Comparison of ENCODE assay signal across 12 cellular contexts in genomic region chr19:789473-790052, GRCh38. TPM values are rescaled to one million over a fixed set of nuclear protein-coding genes. Genes with fewer than 3 reads are reported as not detected.
DNase-seq lines count a peak whose midpoint lies in the region; ATAC-seq, FAIRE-seq and TF ChIP-seq lines count a peak whose summit lies in the region.
"Had no signal": no experiment of that assay in that cellular context is flagged by ENCODE, and none has a peak within 500 bp of the region (broad histone marks: within the 10 kb centered on the region; RNA-seq: fewer than 3 reads in every experiment).

No MANE protein-coding gene starts in this region.

- H3K9ac ChIP-seq in duodenal mucosa (ENCODE audit: low read depth in 1 of 2, low read length in 2 of 2): no peak overlapping the region

- no peaks in the 10 kb centered on the region for H3K4me1 ChIP-seq in duodenal mucosa (ENCODE audit: control insufficient read depth in 1 of 2, insufficient read depth in 2 of 2, low read length in 2 of 2)
- peaks cover 11 to 59% (median 33%) of the 10 kb centered on the region in 6 donors for H3K4me1 ChIP-seq in spleen

- peak; percentile 47 for ATAC-seq in left colon

- WGBS in spleen, 5 donors: 30 to 40% (median 33%) methylated on average over 21 of the region's 21 CpGs

- H3K9me3 ChIP-seq in duodenal mucosa (ENCODE audit: control insufficient read depth in 1 of 2, low read length in 2 of 2) (no peaks in the 10 kb centered on the region), spleen (no peaks in the 10 kb centered on the region)

- TF ChIP-seq POLR2A in NB4 (IDR thresholded peaks at IDR 0.05; ENCODE audit: extremely low read depth, insufficient read length): no peak
- TF ChIP-seq POLR2A in spleen (IDR thresholded peaks at IDR 0.05): no peak

- H3K36me3 ChIP-seq in duodenal mucosa (ENCODE audit: control insufficient read depth in 1 of 2, insufficient read depth in 2 of 2, low read length in 2 of 2) (no peaks in the 10 kb centered on the region), spleen (no peaks in the 10 kb centered on the region)

- H3K4me3 ChIP-seq in NB4 (ENCODE audit: low read depth, low read length) (no peak overlapping the region), duodenal mucosa (ENCODE audit: low read depth in 1 of 2, low read length in 2 of 2) (no peak overlapping the region), spleen (peak overlapping the region in 1 of 8 donors; percentile 3)

- no peaks in the 10 kb centered on the region for H3K27me3 ChIP-seq in duodenal mucosa (ENCODE audit: control insufficient read depth in 1 of 2, insufficient read depth in 2 of 2, low read length in 2 of 2)
- no peaks in the 10 kb centered on the region for H3K27me3 ChIP-seq in spleen (replicated peaks in 1 of 7)

- no peak for FAIRE-seq in HTR-8/SVneo (lab: Jason Lieb, UNC)

- intact Hi-C loops in left colon (cut with DNase I, micrococcal nuclease): no loop called here
- intact Hi-C loops in spleen (cut with DNase I; ENCODE audit: low total_unique reads): loop anchor here (10.0 kb wide), 2 partner anchors 135 to 195 kb away; partner anchors contain the start of genes ARID3A and WDR18

- TF ChIP-seq CTCF in NB4 (IDR thresholded peaks at IDR 0.05; ENCODE audit: low read depth, low read length): no peak
- no peak for TF ChIP-seq CTCF in spleen (IDR thresholded peaks at IDR 0.05 in 8 of 11, conservative IDR thresholded peaks at IDR 0.05 in 3 of 11)

- H3K27ac ChIP-seq in duodenal mucosa (ENCODE audit: low read depth, low read length) (peak overlapping the region; percentile 0), spleen (peak overlapping the region; percentile 49 to 84 (median 74))

- DNase-seq in NB4 (ENCODE audit: low read depth) (peak; percentile 20), left colon (no peak), spleen (no peak), HTR-8/SVneo (ENCODE audit: insufficient read length, low spot score) (no peak), DMS153 treated with DMSO at 0.1 percent for 48 hours (lab: John Stamatoyannopoulos, UW; ENCODE audit: unreplicated experiment) (no peak), SIG-M5 (lab: John Stamatoyannopoulos, UW) (no peak)
- no peak for DNase-seq in activated CD4-positive, alpha-beta T cell treated with anti-CD3 and anti-CD28 coated beads, Interleukin-2, amount 50 U/mL, for 1 hour
- DNase-seq: activated T-cell treated with anti-CD3 and anti-CD28 coated beads, Interleukin-2, amount 50 U/mL, for 1 hour; effector CD4-positive, alpha-beta T cell; NCI-H226; T-cell had no signal

RNA-seq across cellular contexts. Expression of gene PTBP1, which starts 7.7 kb away (rescaled TPM):
- 100 to 1,000 TPM; 253 to 306 TPM for total RNA-seq in left colon
- 100 to 1,000 TPM; 147 to 305 (median 247) TPM for total RNA-seq in spleen
- 100 to 1,000 TPM in 1 of 3 donors, 10 to 100 TPM in 2; 89.9 to 130 (median 98.6) TPM for polyA plus RNA-seq in spleen

RNA-seq across cellular contexts. Expression of gene PLPPR3, which starts 32.2 kb away (rescaled TPM):
- total RNA-seq in left colon: not detected
- total RNA-seq in spleen: under 1 TPM in 5 of 7 donors, not detected in 2; 0.27 to 0.79 (median 0.43) TPM
- polyA plus RNA-seq in spleen: under 1 TPM in 1 of 3 donors, not detected in 2; 0.03 TPM

RNA-seq across cellular contexts. Expression of gene AZU1, which starts 38.1 kb away (rescaled TPM):
- total RNA-seq in left colon (not detected), spleen (10 to 100 TPM in 3 of 7 donors, 1 to 10 TPM in 4; 3.1 to 69.7 (median 9.6) TPM)
- 1 to 10 TPM; 1.7 to 7.6 (median 4.2) TPM for polyA plus RNA-seq in spleen

RNA-seq across cellular contexts. Expression of gene MISP, which starts 38.7 kb away (rescaled TPM):
- 100 to 1,000 TPM; 414 to 461 TPM for total RNA-seq in left colon
- not detected for total RNA-seq in spleen
- under 1 TPM in 1 of 3 donors, not detected in 2; 0.13 TPM for polyA plus RNA-seq in spleen

RNA-seq across cellular contexts. Expression of gene PRTN3, which starts 51.2 kb away (rescaled TPM):
- total RNA-seq in left colon (not detected), spleen (100 to 1,000 TPM in 1 of 7 donors, 10 to 100 TPM in 3, 1 to 10 TPM in 3; 2.8 to 168 (median 11.7) TPM)
- 1 to 10 TPM in 2 of 3 donors, under 1 TPM in 1; 0.89 to 3.3 (median 1.3) TPM for polyA plus RNA-seq in spleen
